In the genomic region with DNA sequence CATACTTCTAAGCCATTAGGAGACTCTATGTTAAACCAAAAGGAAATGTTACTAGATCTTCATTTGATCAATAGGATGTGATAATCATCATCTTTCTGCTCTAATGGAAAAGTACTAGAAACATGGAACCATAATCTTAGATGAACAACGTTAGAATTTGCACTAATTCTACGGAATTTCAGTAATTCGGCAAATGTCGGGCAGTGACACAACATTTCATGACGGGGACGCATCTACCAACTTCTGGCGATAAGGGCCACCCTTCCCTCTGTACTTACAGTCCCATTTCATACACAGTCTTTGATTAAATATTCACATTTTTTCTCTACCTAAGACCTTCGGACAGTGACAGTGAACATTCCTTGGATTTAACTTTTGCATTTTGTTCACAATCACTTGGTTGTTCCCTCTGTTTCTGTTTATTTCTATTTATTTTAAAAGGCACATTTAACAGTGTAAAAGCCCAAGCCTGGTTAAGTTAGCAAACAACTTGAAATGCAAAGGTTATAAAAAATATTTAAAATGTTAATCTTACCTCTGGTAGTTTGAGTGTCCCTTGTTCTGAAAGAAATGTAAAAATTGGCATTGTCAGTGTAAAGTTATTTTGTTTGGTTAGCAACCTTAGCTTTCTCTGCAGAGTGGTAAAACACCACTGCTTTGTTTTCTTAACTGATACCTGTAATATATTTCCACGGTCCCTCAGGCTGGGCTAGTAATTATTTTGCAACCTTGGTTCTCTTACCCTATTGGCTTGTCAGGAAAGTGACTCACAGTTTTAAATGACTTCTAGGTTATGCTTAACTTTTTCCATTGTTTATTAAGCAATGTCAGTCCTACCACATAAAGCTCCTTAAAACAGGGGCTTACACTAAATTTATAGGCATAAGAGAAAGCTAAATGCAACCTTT, we compare ENCODE assay signal across 14 cellular contexts.
A peak's percentile ranks its signal among the peaks of the same experiment; 100 is the strongest.
DNase-seq lines count a peak whose midpoint lies in the region; ATAC-seq and TF ChIP-seq lines count a peak whose summit lies in the region.
"Had no signal": no experiment of that assay in that cellular context is flagged by ENCODE, and none has a peak within 500 bp of the region (broad histone marks: within the 10 kb centered on the region; RNA-seq: fewer than 3 reads in every experiment).

No MANE protein-coding gene starts in this region.

- no peak overlapping the region for H3K9ac ChIP-seq in smooth muscle cell (ENCODE audit: low read depth)

- intact Hi-C loops in heart right ventricle (cut with DNase I): no loop called here

- H3K27me3 ChIP-seq in foreskin keratinocyte (no peaks in the 10 kb centered on the region), smooth muscle cell (ENCODE audit: low read depth) (no peaks in the 10 kb centered on the region), heart right ventricle (no peaks in the 10 kb centered on the region)
- H3K27me3 ChIP-seq: SJSA1 had no signal

- ATAC-seq in foreskin keratinocyte (peak; percentile 81), heart right ventricle (no peak), GM19023 (IDR thresholded peaks at IDR 0.05; ENCODE audit: unreplicated experiment) (no peak), GM21447 (IDR thresholded peaks at IDR 0.05; ENCODE audit: unreplicated experiment) (no peak)
- ATAC-seq: activated CD4-positive, CD25-positive, alpha-beta regulatory T cell treated with anti-CD3 and anti-CD28 coated beads, Interleukin-2, amount 50 U/mL, for 24 hours; GM12878; natural killer cell had no signal

- no peaks in the 10 kb centered on the region for H4K20me1 ChIP-seq in smooth muscle cell (ENCODE audit: low read depth)

- H3F3A ChIP-seq in smooth muscle cell (ENCODE audit: low read depth): no peaks in the 10 kb centered on the region

- no peaks in the 10 kb centered on the region for H3K79me2 ChIP-seq in smooth muscle cell (ENCODE audit: low read depth)

- TF ChIP-seq CTCF in LNCaP clone FGC (IDR thresholded peaks at IDR 0.05; ENCODE audit: control insufficient read depth, extremely low read depth, insufficient read depth): no peak
- no peak for TF ChIP-seq CTCF in VCaP (conservative IDR thresholded peaks at IDR 0.05)
- no peak for TF ChIP-seq CTCF in foreskin keratinocyte (conservative IDR thresholded peaks at IDR 0.05)
- no peak for TF ChIP-seq CTCF in smooth muscle cell (IDR thresholded peaks at IDR 0.05; ENCODE audit: borderline replicate concordance, insufficient read depth, poor library complexity, severe bottlenecking)
- no peak for TF ChIP-seq CTCF in heart right ventricle (IDR thresholded peaks at IDR 0.05)

- H3K9me3 ChIP-seq in smooth muscle cell (replicated peaks; ENCODE audit: low read depth): no peaks in the 10 kb centered on the region
- no peaks in the 10 kb centered on the region for H3K9me3 ChIP-seq in heart right ventricle
- H3K9me3 ChIP-seq: SJSA1 had no signal

- H3K4me2 ChIP-seq in smooth muscle cell: peak overlapping the region; percentile 50

- H3K4me1 ChIP-seq in foreskin keratinocyte (peaks cover 47% of the 10 kb centered on the region), smooth muscle cell (ENCODE audit: low read depth) (no peaks in the 10 kb centered on the region), heart right ventricle (no peaks in the 10 kb centered on the region)
- H3K4me1 ChIP-seq: SJSA1 had no signal

- H2AFZ ChIP-seq in smooth muscle cell (ENCODE audit: low read depth): no peak overlapping the region

- H3K27ac ChIP-seq in VCaP: peak overlapping the region; percentile 40
- H3K27ac ChIP-seq in foreskin keratinocyte: peak overlapping the region; percentile 84
- H3K27ac ChIP-seq in smooth muscle cell (ENCODE audit: low read depth): peak overlapping the region; percentile 70
- no peak overlapping the region for H3K27ac ChIP-seq in heart right ventricle
- H3K27ac ChIP-seq: SJSA1 had no signal

- H3K36me3 ChIP-seq in smooth muscle cell (ENCODE audit: low read depth) (no peaks in the 10 kb centered on the region), heart right ventricle (no peaks in the 10 kb centered on the region)
- H3K36me3 ChIP-seq: SJSA1 had no signal

- DNase-seq in LNCaP clone FGC (ENCODE audit: low read depth): peak; percentile 19
- peak; percentile 74 to 87 for DNase-seq in foreskin keratinocyte
- DNase-seq in smooth muscle cell (lab: John Stamatoyannopoulos, UW; ENCODE audit: unreplicated experiment): no peak
- no peak for DNase-seq in heart right ventricle
- DNase-seq in NCI-H1436 treated with DMSO at 0.1 percent for 48 hours (lab: John Stamatoyannopoulos, UW): no peak
- DNase-seq: activated effector memory CD4-positive, alpha-beta T cell treated with Interleukin-2 at 50 U/mL for 16 hours; COR-L47; natural killer cell had no signal

- no peak overlapping the region for H3K4me3 ChIP-seq in LNCaP clone FGC (ENCODE audit: low read depth, low read length)
- peak overlapping the region; percentile 41 for H3K4me3 ChIP-seq in smooth muscle cell
- H3K4me3 ChIP-seq in heart right ventricle: no peak overlapping the region
- H3K4me3 ChIP-seq: GM12878, SJSA1 had no signal

- WGBS in smooth muscle cell (ENCODE audit: low lambda C conversion rate): 78% methylated on average over 9 of the region's 9 CpGs
- WGBS in heart right ventricle, 2 donors: 85 to 92% methylated on average over 9 of the region's 9 CpGs

Comparison
In these comparisons a context has a peak if more than half of its experiments do, and no peak if none do; other contexts are left out.
1. DNase-seq: peak in LNCaP clone FGC (single experiment) and foreskin keratinocyte (2 of 2); none in smooth muscle cell (single experiment), heart right ventricle (0 of 2) and NCI-H1436 treated with DMSO at 0.1 percent for 48 hours (single experiment).
2. H3K27ac ChIP-seq: peak in VCaP (single experiment), foreskin keratinocyte (single experiment) and smooth muscle cell (single experiment); none in heart right ventricle (0 of 10).